9 cellular contexts compared by ENCODE assay signal in genomic region chr6:693737-694038, GRCh38. TPM values are rescaled to one million over a fixed set of nuclear protein-coding genes. Genes with fewer than 3 reads are reported as not detected.
DNase-seq lines count a peak whose midpoint lies in the region; ATAC-seq and TF ChIP-seq lines count a peak whose summit lies in the region.
"Had no signal": no experiment of that assay in that cellular context is flagged by ENCODE, and none has a peak within 500 bp of the region (broad histone marks: within the 10 kb centered on the region; RNA-seq: fewer than 3 reads in every experiment).

No MANE protein-coding gene starts in this region.

- H3K9me2 ChIP-seq in Karpas-422 (replicated peaks; ENCODE audit: insufficient read depth, low read length) = no peaks in the 10 kb centered on the region

- peak overlapping the region; percentile 89 for H3K4me3 ChIP-seq in Karpas-422 (ENCODE audit: low read length)
- no peak overlapping the region for H3K4me3 ChIP-seq in colonic mucosa

- no peak for DNase-seq in Karpas-422
- DNase-seq in colonic mucosa = no peak
- no peak for DNase-seq in nephron progenitor cell
- no peak for DNase-seq in NCI-H510A (lab: John Stamatoyannopoulos, UW)
- DNase-seq in activated effector memory CD4-positive, alpha-beta T cell treated with anti-CD3 and anti-CD28 coated beads, Interleukin-2, amount 50 U/mL, for 16 hours = no peak
- no peak for DNase-seq in NCI-H345 treated with DMSO at 0.1 percent for 48 hours (lab: John Stamatoyannopoulos, UW; ENCODE audit: unreplicated experiment)

- no peak for ATAC-seq in GM18870 (IDR thresholded peaks at IDR 0.05; ENCODE audit: unreplicated experiment)

- H3K36me3 ChIP-seq in Karpas-422 (ENCODE audit: insufficient read depth, low read length) (no peaks in the 10 kb centered on the region), colonic mucosa (no peaks in the 10 kb centered on the region)

- H3K27ac Mint-ChIP-seq in nephron progenitor cell = no peak overlapping the region

- H3K4me1 Mint-ChIP-seq in nephron progenitor cell = peaks cover 25% of the 10 kb centered on the region

- H3K9me3 ChIP-seq in Karpas-422 (ENCODE audit: low read length) = no peaks in the 10 kb centered on the region
- no peaks in the 10 kb centered on the region for H3K9me3 ChIP-seq in colonic mucosa
- H3K9me3 ChIP-seq: body of pancreas had no signal

- H3K4me1 ChIP-seq in Karpas-422 (ENCODE audit: low read length) = peaks cover 21% of the 10 kb centered on the region
- peaks cover 3% of the 10 kb centered on the region for H3K4me1 ChIP-seq in colonic mucosa

- H3K4me3 Mint-ChIP-seq in nephron progenitor cell = peak overlapping the region; percentile 97

- H3K27me3 ChIP-seq in Karpas-422 (ENCODE audit: low read length) (no peaks in the 10 kb centered on the region), colonic mucosa (no peaks in the 10 kb centered on the region)
- H3K27me3 ChIP-seq: body of pancreas had no signal

- TF ChIP-seq CTCF in C4-2B (conservative IDR thresholded peaks at IDR 0.05) (no peak), colonic mucosa (IDR thresholded peaks at IDR 0.05) (no peak), nephron progenitor cell (IDR thresholded peaks at IDR 0.05) (no peak)

- H3K4me2 ChIP-seq in Karpas-422 (ENCODE audit: low read depth, low read length, poor library complexity, severe bottlenecking) = peak overlapping the region; percentile 95

- intact Hi-C loops in colonic mucosa (cut with DNase I) = no loop called here

- H3K27ac ChIP-seq in C4-2B (peak overlapping the region; percentile 68; the same call in 1 of the 2 replicates), Karpas-422 (ENCODE audit: low read length) (no peak overlapping the region), colonic mucosa (no peak overlapping the region)

- no peaks in the 10 kb centered on the region for H3K9me3 Mint-ChIP-seq in nephron progenitor cell

- H2AFZ ChIP-seq in Karpas-422 (ENCODE audit: low read length) = peak overlapping the region; percentile 100; the same call in 1 of the 2 replicates

- peaks cover 19% of the 10 kb centered on the region for H4K20me1 ChIP-seq in Karpas-422 (ENCODE audit: insufficient read depth, low read depth, low read length)

- peaks cover 34% of the 10 kb centered on the region for H3K79me2 ChIP-seq in Karpas-422 (ENCODE audit: low read length)

- H3K36me3 Mint-ChIP-seq in nephron progenitor cell (ENCODE audit: low read depth) = no peaks in the 10 kb centered on the region

- H3K27me3 Mint-ChIP-seq in nephron progenitor cell (ENCODE audit: low read depth, poor library complexity) = peaks cover 16% of the 10 kb centered on the region

- H3K9ac ChIP-seq in Karpas-422 (ENCODE audit: low read length) (peak overlapping the region; percentile 91), colonic mucosa (ENCODE audit: low read depth in 2 of 2, low read length in 2 of 2) (peak overlapping the region; percentile 75 to 77)

RNA-seq across cellular contexts. Expression of gene EXOC2, which starts 0.7 kb away (rescaled TPM):
- 17.6 and 26.6 TPM in 2 replicates for total RNA-seq in Karpas-422 (2014; rRNA removed; shearing (Covaris generic); ENCODE audit: low replicate concordance)
- total RNA-seq in colonic mucosa = 10 to 100 TPM; 18.3 to 19.6 TPM

RNA-seq across cellular contexts. Expression of gene HUS1B, which starts 36.8 kb away (rescaled TPM):
- 0.30 and 2.2 TPM in 2 replicates for total RNA-seq in Karpas-422 (2014; rRNA removed; shearing (Covaris generic); ENCODE audit: low replicate concordance)
- total RNA-seq in colonic mucosa = 1 to 10 TPM in 1 of 2 donors, under 1 TPM in 1; 0.64 to 1.1 TPM
